15 cellular contexts compared by ENCODE assay signal in the genomic region with DNA sequence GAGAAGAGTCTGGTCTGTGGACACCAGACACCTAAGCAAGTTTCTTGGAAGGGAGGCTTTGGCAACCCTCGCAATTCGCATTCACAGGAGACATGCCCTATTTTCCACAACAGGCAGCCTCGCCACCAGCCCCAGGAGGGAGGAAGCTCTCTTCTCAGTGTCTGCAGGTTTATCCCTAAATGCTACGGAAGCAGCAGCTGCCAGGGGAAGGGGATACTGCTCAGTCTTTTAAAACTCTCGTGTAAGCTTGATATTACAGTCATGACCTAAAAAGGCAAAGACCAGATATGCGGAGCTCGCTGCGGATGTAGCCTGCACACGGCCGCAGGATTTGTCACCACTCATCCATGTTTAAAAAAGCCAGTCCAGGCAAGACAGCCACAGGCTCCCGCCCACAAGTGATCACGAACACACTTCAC.
DNase-seq lines count a peak whose midpoint lies in the region; ATAC-seq and TF ChIP-seq lines count a peak whose summit lies in the region.
"Had no signal": no experiment of that assay in that cellular context is flagged by ENCODE, and none has a peak within 500 bp of the region (broad histone marks: within the 10 kb centered on the region; RNA-seq: fewer than 3 reads in every experiment).

No MANE protein-coding gene starts in this region.

- ATAC-seq in foreskin keratinocyte (peak; percentile 32), HG03469 (IDR thresholded peaks at IDR 0.05; ENCODE audit: unreplicated experiment) (no peak)

- H3K36me3 ChIP-seq in A673 (ENCODE audit: insufficient read depth, low read length, poor library complexity, severe bottlenecking) (no peaks in the 10 kb centered on the region), OCI-LY7 (ENCODE audit: insufficient read depth, low read length) (no peaks in the 10 kb centered on the region)
- H3K36me3 ChIP-seq: HAP-1 had no signal

- H3K27me3 ChIP-seq in foreskin keratinocyte (no peaks in the 10 kb centered on the region), A673 (replicated peaks; ENCODE audit: insufficient read depth, low read depth, low read length, poor library complexity) (no peaks in the 10 kb centered on the region)

- intact Hi-C loops in A673 (cut with micrococcal nuclease; ENCODE audit: unreplicated experiment) (no loop called here), OCI-LY7 (cut with micrococcal nuclease; ENCODE audit: unreplicated experiment) (loop anchor here (5.0 kb wide), 1 partner anchor 100 kb away; a partner anchor contains a TSS)

- CTCF ChIA-PET in A673 (lab: Charles Lee): no interaction called here
- CTCF ChIA-PET in OCI-LY7 (lab: Charles Lee; ENCODE audit: unreplicated experiment): no interaction called here

- H3K9me3 ChIP-seq in A673 (ENCODE audit: low read depth, low read length, poor library complexity, severe bottlenecking) (no peaks in the 10 kb centered on the region), OCI-LY7 (ENCODE audit: low read length) (no peaks in the 10 kb centered on the region)
- H3K9me3 ChIP-seq: HAP-1 had no signal

- TF ChIP-seq CTCF in WI38 (IDR thresholded peaks at IDR 0.05; ENCODE audit: low read depth, low read length): no peak
- no peak for TF ChIP-seq CTCF in foreskin keratinocyte (conservative IDR thresholded peaks at IDR 0.05)
- TF ChIP-seq CTCF in A673 (conservative IDR thresholded peaks at IDR 0.05; ENCODE audit: low read depth, low read length): no peak
- no peak for TF ChIP-seq CTCF in OCI-LY7 (conservative IDR thresholded peaks at IDR 0.05; ENCODE audit: low read length)

- H3K4me1 ChIP-seq in foreskin keratinocyte: no peaks in the 10 kb centered on the region
- peaks cover 9% of the 10 kb centered on the region for H3K4me1 ChIP-seq in A673 (ENCODE audit: insufficient read depth, low read length, poor library complexity, severe bottlenecking)
- H3K4me1 ChIP-seq in OCI-LY7 (ENCODE audit: insufficient read depth, low read length, poor library complexity, severe bottlenecking): no peaks in the 10 kb centered on the region
- H3K4me1 ChIP-seq: HAP-1 had no signal

- H4K20me1 ChIP-seq in OCI-LY7 (ENCODE audit: insufficient read depth, low read length): no peaks in the 10 kb centered on the region

- BruUV-seq in A673 (replicated peaks; lab: Mats Ljungman, UMichigan) (no TSS peak), OCI-LY7 (replicated peaks; lab: Mats Ljungman, UMichigan) (no TSS peak)

- peak; percentile 83 for DNase-seq in EL
- peak in 1 of 2 donors; percentile 50 for DNase-seq in foreskin keratinocyte
- no peak for DNase-seq in skeletal muscle cell (ENCODE audit: low read depth)
- DNase-seq in A673 (ENCODE audit: low spot score): no peak
- DNase-seq in OCI-LY7 (ENCODE audit: low spot score): no peak
- DNase-seq in stimulated activated CD4-positive, alpha-beta T cell treated with anti-CD3 and anti-CD28 coated beads, Interleukin-1b, Interleukin-23, amount 100 ng/mL, for 48 hours: no peak
- DNase-seq: activated T-cell treated with anti-CD3 and anti-CD28 coated beads, Interleukin-2, amount 50 U/mL, for 1 hour; foreskin melanocyte; NCI-H2171 treated with DMSO at 0.1 percent for 48 hours; RPMI8226 had no signal

- POLR2A ChIA-PET in A673 (lab: Charles Lee; ENCODE audit: low non-redundant PET): no interaction called here
- POLR2A ChIA-PET in OCI-LY7 (lab: Charles Lee): no interaction called here

- no peaks in the 10 kb centered on the region for H3K9me2 ChIP-seq in OCI-LY7 (ENCODE audit: insufficient read depth, low read length)

- H2AFZ ChIP-seq in OCI-LY7 (ENCODE audit: low read length): no peak overlapping the region

- no peaks in the 10 kb centered on the region for H3K79me2 ChIP-seq in OCI-LY7 (ENCODE audit: insufficient read depth, low read depth, low read length)

- H3K4me2 ChIP-seq in OCI-LY7 (ENCODE audit: low read length): no peak overlapping the region

- H3K4me3 ChIP-seq in WI38 (ENCODE audit: low read depth, low read length): peak overlapping the region; percentile 43
- H3K4me3 ChIP-seq in skeletal muscle cell (ENCODE audit: low read depth, low read length): peak overlapping the region; percentile 17
- no peak overlapping the region for H3K4me3 ChIP-seq in A673 (ENCODE audit: low read depth, low read length, poor library complexity, severe bottlenecking)
- H3K4me3 ChIP-seq in OCI-LY7 (ENCODE audit: low read depth, low read length, poor library complexity, severe bottlenecking): no peak overlapping the region
- H3K4me3 ChIP-seq: HAP-1, lung had no signal

- H3K27ac ChIP-seq in foreskin keratinocyte (no peak overlapping the region), A673 (ENCODE audit: low read depth, low read length, poor library complexity, severe bottlenecking) (no peak overlapping the region), OCI-LY7 (ENCODE audit: low read depth, low read length, poor library complexity, severe bottlenecking) (no peak overlapping the region)
- H3K27ac ChIP-seq: VCaP had no signal

Comparison
In these comparisons a context has a peak if more than half of its experiments do, and no peak if none do; other contexts are left out.
1. H3K4me3 ChIP-seq: peak in WI38 (single experiment) and skeletal muscle cell (single experiment); none in A673 (single experiment) and OCI-LY7 (single experiment).